1 cellular context compared by ENCODE assay signal in the genomic region with DNA sequence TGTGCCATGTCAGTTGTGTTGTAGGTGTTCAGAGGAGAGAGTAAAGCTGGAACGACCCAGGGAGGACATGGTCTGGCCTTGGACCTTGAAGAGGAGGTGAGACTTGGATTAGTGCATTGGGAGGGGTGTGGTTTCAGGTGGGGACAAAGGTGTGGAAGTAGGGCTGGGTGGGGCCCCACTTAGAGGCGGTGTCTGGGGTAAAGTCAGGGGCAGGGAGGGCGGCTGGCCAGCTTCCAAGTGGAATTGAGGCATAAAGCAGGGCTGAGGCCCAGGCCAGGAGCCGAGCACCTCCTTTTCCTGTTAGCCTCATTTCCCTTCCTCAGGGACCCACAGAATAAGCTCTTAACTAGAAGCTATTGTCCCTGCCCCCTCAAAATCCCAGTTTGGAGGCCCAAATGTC.
TF ChIP-seq lines count a peak whose summit lies in the region.

No MANE protein-coding gene starts in this region.

TF ChIP-seq in IMR-90, 13 proteins besides CTCF, POLR2A, EP300 and RAD21:
- TF ChIP-seq, protein P1, sequence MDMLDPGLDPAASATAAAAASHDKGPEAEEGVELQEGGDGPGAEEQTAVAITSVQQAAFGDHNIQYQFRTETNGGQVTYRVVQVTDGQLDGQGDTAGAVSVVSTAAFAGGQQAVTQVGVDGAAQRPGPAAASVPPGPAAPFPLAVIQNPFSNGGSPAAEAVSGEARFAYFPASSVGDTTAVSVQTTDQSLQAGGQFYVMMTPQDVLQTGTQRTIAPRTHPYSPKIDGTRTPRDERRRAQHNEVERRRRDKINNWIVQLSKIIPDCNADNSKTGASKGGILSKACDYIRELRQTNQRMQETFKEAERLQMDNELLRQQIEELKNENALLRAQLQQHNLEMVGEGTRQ (IDR thresholded peaks at IDR 0.05; ENCODE audit: low read depth, low read length) = no peak
- no peak for TF ChIP-seq BHLHE40 (IDR thresholded peaks at IDR 0.05; ENCODE audit: low read depth, low read length)
- TF ChIP-seq, protein P2, sequence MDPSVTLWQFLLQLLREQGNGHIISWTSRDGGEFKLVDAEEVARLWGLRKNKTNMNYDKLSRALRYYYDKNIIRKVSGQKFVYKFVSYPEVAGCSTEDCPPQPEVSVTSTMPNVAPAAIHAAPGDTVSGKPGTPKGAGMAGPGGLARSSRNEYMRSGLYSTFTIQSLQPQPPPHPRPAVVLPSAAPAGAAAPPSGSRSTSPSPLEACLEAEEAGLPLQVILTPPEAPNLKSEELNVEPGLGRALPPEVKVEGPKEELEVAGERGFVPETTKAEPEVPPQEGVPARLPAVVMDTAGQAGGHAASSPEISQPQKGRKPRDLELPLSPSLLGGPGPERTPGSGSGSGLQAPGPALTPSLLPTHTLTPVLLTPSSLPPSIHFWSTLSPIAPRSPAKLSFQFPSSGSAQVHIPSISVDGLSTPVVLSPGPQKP (IDR thresholded peaks at IDR 0.05; ENCODE audit: borderline replicate concordance, low read depth, low read length) = no peak
- no peak for TF ChIP-seq FOS (IDR thresholded peaks at IDR 0.05; ENCODE audit: low read depth, low read length)
- no peak for TF ChIP-seq CEBPB (IDR thresholded peaks at IDR 0.05; ENCODE audit: low read depth, low read length)
- TF ChIP-seq MAFK (IDR thresholded peaks at IDR 0.05; ENCODE audit: low read depth, low read length) = no peak
- no peak for TF ChIP-seq SMC3 (IDR thresholded peaks at IDR 0.05; ENCODE audit: low read depth, low read length)
- no peak for TF ChIP-seq NFE2L2 (IDR thresholded peaks at IDR 0.05; ENCODE audit: low read depth, low read length)
- no peak for TF ChIP-seq RFX5 (IDR thresholded peaks at IDR 0.05; ENCODE audit: low read depth, low read length)
- TF ChIP-seq RCOR1 (IDR thresholded peaks at IDR 0.05; ENCODE audit: insufficient replicate concordance, low read length) = no peak
- TF ChIP-seq MXI1 (IDR thresholded peaks at IDR 0.05; ENCODE audit: borderline replicate concordance, low read depth, low read length) = no peak
- TF ChIP-seq MAZ (IDR thresholded peaks at IDR 0.05; ENCODE audit: borderline replicate concordance, low read depth, low read length) = no peak
- no peak for TF ChIP-seq CHD1 (IDR thresholded peaks at IDR 0.05; ENCODE audit: low read depth, low read length)
